Comparison of ENCODE assay signal across 15 cellular contexts in the genomic region with DNA sequence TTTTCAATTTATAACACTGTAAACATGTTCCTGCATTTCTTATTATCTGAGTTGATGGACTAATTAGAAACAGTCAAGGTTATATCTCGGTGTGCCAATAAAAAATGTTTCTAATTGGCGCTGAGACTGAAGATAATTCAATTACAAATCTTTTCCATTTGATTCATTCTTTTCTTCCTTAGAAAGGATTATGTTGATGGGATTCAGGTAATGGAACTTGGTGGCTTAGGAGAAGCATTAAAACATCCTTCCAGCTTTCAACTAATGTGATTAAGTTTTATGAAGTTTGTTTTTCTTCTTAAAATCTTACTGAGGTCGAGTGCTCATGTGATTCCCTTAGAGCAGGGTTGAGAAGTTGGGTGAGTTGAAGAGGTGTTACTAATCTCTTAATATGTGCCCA.
DNase-seq lines count a peak whose midpoint lies in the region; ATAC-seq and TF ChIP-seq lines count a peak whose summit lies in the region.
"Had no signal": no experiment of that assay in that cellular context is flagged by ENCODE, and none has a peak within 500 bp of the region (broad histone marks: within the 10 kb centered on the region; RNA-seq: fewer than 3 reads in every experiment).

No MANE protein-coding gene starts in this region.

- no peak overlapping the region for H3K4me3 ChIP-seq in HAP-1

- H3K4me3 Mint-ChIP-seq in osteocyte (ENCODE audit: unreplicated experiment) (no peak overlapping the region), WTC11 (no peak overlapping the region)
- H3K4me3 Mint-ChIP-seq: CD4-positive, alpha-beta T cell had no signal

- DNase-seq in HAP-1 (ENCODE audit: low spot score in 2 of 2) (peak; percentile 18 to 93), HEK293T (ENCODE audit: extremely low spot score) (no peak), NCI-H82 treated with DMSO at 0.1 percent for 48 hours (lab: John Stamatoyannopoulos, UW; ENCODE audit: unreplicated experiment) (peak; percentile 37), osteocyte (ENCODE audit: extremely low spot score, unreplicated experiment) (no peak), WTC11 (ENCODE audit: low spot score) (no peak)
- DNase-seq: ACHN; AML-193; Caco-2; CD4-positive, alpha-beta T cell; DMS153; DMS79; GF-D8; HCEC 1CT had no signal

- H3K4me1 ChIP-seq in HAP-1, result peaks cover 14% of the 10 kb centered on the region
- H3K4me1 ChIP-seq: Caco-2 had no signal

- peaks cover 17% of the 10 kb centered on the region for H3K27me3 ChIP-seq in HAP-1 (ENCODE audit: low read depth)

- no peaks in the 10 kb centered on the region for H3K36me3 ChIP-seq in HAP-1 (replicated peaks)

- H3K27ac Mint-ChIP-seq in osteocyte (ENCODE audit: unreplicated experiment) (peak overlapping the region; percentile 66), WTC11 (no peak overlapping the region)
- H3K27ac Mint-ChIP-seq: CD4-positive, alpha-beta T cell had no signal

- no peaks in the 10 kb centered on the region for H3K9me3 ChIP-seq in HAP-1
- H3K9me3 ChIP-seq: Caco-2 had no signal

- TF ChIP-seq CTCF in osteocyte (IDR thresholded peaks at IDR 0.05), result no peak
- no peak for TF ChIP-seq CTCF in WTC11 (IDR thresholded peaks at IDR 0.05)

- CTCF ChIA-PET in HEK293T (lab: Yijun Ruan, JAX) (no interaction called here), WTC11 (lab: Charles Lee) (no interaction called here)

- H3K36me3 Mint-ChIP-seq in osteocyte (ENCODE audit: unreplicated experiment), result no peaks in the 10 kb centered on the region
- no peaks in the 10 kb centered on the region for H3K36me3 Mint-ChIP-seq in WTC11

- ATAC-seq in WTC11, result no peak
- no peak for ATAC-seq in HG02970 (IDR thresholded peaks at IDR 0.05; ENCODE audit: low FRiP score, unreplicated experiment)
- ATAC-seq in GM21619 (IDR thresholded peaks at IDR 0.05; ENCODE audit: unreplicated experiment), result no peak

- H3K9me3 Mint-ChIP-seq in osteocyte (ENCODE audit: unreplicated experiment) (no peaks in the 10 kb centered on the region), WTC11 (no peaks in the 10 kb centered on the region)
- H3K9me3 Mint-ChIP-seq: CD4-positive, alpha-beta T cell had no signal

- H3K27me3 Mint-ChIP-seq in osteocyte (ENCODE audit: unreplicated experiment) (no peaks in the 10 kb centered on the region), WTC11 (ENCODE audit: low read depth) (no peaks in the 10 kb centered on the region)
- H3K27me3 Mint-ChIP-seq: CD4-positive, alpha-beta T cell had no signal

- H3K4me1 Mint-ChIP-seq in osteocyte (ENCODE audit: unreplicated experiment) (peaks cover 65% of the 10 kb centered on the region), WTC11 (peaks cover 4% of the 10 kb centered on the region)

- in situ Hi-C loops in HAP-1 (cut with MboI; ENCODE audit: low sequenced_read_pairs), result no loop called here

- POLR2A ChIA-PET in HEK293T (lab: Yijun Ruan, JAX), result no interaction called here
- POLR2A ChIA-PET in WTC11 (lab: Charles Lee), result no interaction called here

TF ChIP-seq in HEK293T, 16 proteins besides CTCF, POLR2A, EP300 and RAD21:
- TF ChIP-seq L3MBTL2 (conservative IDR thresholded peaks at IDR 0.05) (no peak), ELF4 (IDR thresholded peaks at IDR 0.05) (no peak), FOXM1 (IDR thresholded peaks at IDR 0.05; ENCODE audit: borderline replicate concordance) (no peak), SP1 (IDR thresholded peaks at IDR 0.05) (no peak), CTBP1 (IDR thresholded peaks at IDR 0.05; ENCODE audit: borderline replicate concordance) (0 out of 2 replicates have a peak, but pooled peaks have one; percentile 15)

TF ChIP-seq in WTC11, 78 proteins besides CTCF, POLR2A, EP300 and RAD21 (continues in another document):
- TF ChIP-seq RORB (CRISPR knock-in tag; IDR thresholded peaks at IDR 0.05) (no peak), TEAD1 (CRISPR knock-in tag; IDR thresholded peaks at IDR 0.05) (no peak), RELA (CRISPR knock-in tag; IDR thresholded peaks at IDR 0.05; ENCODE audit: borderline replicate concordance) (no peak), NFATC4 (CRISPR knock-in tag; IDR thresholded peaks at IDR 0.05) (no peak)
- TF ChIP-seq, protein P1, sequence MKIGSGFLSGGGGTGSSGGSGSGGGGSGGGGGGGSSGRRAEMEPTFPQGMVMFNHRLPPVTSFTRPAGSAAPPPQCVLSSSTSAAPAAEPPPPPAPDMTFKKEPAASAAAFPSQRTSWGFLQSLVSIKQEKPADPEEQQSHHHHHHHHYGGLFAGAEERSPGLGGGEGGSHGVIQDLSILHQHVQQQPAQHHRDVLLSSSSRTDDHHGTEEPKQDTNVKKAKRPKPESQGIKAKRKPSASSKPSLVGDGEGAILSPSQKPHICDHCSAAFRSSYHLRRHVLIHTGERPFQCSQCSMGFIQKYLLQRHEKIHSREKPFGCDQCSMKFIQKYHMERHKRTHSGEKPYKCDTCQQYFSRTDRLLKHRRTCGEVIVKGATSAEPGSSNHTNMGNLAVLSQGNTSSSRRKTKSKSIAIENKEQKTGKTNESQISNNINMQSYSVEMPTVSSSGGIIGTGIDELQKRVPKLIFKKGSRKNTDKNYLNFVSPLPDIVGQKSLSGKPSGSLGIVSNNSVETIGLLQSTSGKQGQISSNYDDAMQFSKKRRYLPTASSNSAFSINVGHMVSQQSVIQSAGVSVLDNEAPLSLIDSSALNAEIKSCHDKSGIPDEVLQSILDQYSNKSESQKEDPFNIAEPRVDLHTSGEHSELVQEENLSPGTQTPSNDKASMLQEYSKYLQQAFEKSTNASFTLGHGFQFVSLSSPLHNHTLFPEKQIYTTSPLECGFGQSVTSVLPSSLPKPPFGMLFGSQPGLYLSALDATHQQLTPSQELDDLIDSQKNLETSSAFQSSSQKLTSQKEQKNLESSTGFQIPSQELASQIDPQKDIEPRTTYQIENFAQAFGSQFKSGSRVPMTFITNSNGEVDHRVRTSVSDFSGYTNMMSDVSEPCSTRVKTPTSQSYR (CRISPR knock-in tag; IDR thresholded peaks at IDR 0.05), result no peak
- TF ChIP-seq, protein P2, sequence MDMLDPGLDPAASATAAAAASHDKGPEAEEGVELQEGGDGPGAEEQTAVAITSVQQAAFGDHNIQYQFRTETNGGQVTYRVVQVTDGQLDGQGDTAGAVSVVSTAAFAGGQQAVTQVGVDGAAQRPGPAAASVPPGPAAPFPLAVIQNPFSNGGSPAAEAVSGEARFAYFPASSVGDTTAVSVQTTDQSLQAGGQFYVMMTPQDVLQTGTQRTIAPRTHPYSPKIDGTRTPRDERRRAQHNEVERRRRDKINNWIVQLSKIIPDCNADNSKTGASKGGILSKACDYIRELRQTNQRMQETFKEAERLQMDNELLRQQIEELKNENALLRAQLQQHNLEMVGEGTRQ (CRISPR knock-in tag; IDR thresholded peaks at IDR 0.05), result no peak
- TF ChIP-seq, protein P3, sequence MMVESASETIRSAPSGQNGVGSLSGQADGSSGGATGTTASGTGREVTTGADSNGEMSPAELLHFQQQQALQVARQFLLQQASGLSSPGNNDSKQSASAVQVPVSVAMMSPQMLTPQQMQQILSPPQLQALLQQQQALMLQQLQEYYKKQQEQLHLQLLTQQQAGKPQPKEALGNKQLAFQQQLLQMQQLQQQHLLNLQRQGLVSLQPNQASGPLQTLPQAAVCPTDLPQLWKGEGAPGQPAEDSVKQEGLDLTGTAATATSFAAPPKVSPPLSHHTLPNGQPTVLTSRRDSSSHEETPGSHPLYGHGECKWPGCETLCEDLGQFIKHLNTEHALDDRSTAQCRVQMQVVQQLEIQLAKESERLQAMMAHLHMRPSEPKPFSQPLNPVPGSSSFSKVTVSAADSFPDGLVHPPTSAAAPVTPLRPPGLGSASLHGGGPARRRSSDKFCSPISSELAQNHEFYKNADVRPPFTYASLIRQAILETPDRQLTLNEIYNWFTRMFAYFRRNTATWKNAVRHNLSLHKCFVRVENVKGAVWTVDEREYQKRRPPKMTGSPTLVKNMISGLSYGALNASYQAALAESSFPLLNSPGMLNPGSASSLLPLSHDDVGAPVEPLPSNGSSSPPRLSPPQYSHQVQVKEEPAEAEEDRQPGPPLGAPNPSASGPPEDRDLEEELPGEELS (CRISPR knock-in tag; IDR thresholded peaks at IDR 0.05), result no peak
- TF ChIP-seq, protein P4, sequence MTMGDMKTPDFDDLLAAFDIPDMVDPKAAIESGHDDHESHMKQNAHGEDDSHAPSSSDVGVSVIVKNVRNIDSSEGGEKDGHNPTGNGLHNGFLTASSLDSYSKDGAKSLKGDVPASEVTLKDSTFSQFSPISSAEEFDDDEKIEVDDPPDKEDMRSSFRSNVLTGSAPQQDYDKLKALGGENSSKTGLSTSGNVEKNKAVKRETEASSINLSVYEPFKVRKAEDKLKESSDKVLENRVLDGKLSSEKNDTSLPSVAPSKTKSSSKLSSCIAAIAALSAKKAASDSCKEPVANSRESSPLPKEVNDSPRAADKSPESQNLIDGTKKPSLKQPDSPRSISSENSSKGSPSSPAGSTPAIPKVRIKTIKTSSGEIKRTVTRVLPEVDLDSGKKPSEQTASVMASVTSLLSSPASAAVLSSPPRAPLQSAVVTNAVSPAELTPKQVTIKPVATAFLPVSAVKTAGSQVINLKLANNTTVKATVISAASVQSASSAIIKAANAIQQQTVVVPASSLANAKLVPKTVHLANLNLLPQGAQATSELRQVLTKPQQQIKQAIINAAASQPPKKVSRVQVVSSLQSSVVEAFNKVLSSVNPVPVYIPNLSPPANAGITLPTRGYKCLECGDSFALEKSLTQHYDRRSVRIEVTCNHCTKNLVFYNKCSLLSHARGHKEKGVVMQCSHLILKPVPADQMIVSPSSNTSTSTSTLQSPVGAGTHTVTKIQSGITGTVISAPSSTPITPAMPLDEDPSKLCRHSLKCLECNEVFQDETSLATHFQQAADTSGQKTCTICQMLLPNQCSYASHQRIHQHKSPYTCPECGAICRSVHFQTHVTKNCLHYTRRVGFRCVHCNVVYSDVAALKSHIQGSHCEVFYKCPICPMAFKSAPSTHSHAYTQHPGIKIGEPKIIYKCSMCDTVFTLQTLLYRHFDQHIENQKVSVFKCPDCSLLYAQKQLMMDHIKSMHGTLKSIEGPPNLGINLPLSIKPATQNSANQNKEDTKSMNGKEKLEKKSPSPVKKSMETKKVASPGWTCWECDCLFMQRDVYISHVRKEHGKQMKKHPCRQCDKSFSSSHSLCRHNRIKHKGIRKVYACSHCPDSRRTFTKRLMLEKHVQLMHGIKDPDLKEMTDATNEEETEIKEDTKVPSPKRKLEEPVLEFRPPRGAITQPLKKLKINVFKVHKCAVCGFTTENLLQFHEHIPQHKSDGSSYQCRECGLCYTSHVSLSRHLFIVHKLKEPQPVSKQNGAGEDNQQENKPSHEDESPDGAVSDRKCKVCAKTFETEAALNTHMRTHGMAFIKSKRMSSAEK (CRISPR knock-in tag; IDR thresholded peaks at IDR 0.05; ENCODE audit: borderline replicate concordance), result no peak
- TF ChIP-seq, protein P5, sequence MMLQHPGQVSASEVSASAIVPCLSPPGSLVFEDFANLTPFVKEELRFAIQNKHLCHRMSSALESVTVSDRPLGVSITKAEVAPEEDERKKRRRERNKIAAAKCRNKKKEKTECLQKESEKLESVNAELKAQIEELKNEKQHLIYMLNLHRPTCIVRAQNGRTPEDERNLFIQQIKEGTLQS (CRISPR knock-in tag; conservative IDR thresholded peaks at IDR 0.05), result no peak

Comparison
In these comparisons a context has a peak if more than half of its experiments do, and no peak if none do; other contexts are left out.
1. DNase-seq: peak in HAP-1 (2 of 2) and NCI-H82 treated with DMSO at 0.1 percent for 48 hours (single experiment); none in HEK293T (single experiment), osteocyte (single experiment) and WTC11 (single experiment).